11 cellular contexts compared by ENCODE assay signal in genomic region chr2:85018049-85018447, GRCh38. TPM values are rescaled to one million over a fixed set of nuclear protein-coding genes. Genes with fewer than 3 reads are reported as not detected.
DNase-seq lines count a peak whose midpoint lies in the region; ATAC-seq and TF ChIP-seq lines count a peak whose summit lies in the region.
"Had no signal": no experiment of that assay in that cellular context is flagged by ENCODE, and none has a peak within 500 bp of the region (broad histone marks: within the 10 kb centered on the region; RNA-seq: fewer than 3 reads in every experiment).

No MANE protein-coding gene starts in this region.

- no peaks in the 10 kb centered on the region for H3K27me3 Mint-ChIP-seq in CD4-positive, CD25-positive, alpha-beta regulatory T cell
- H3K27me3 Mint-ChIP-seq in GM23338 (ENCODE audit: insufficient read depth, low read depth, poor library complexity) (peaks cover 2% of the 10 kb centered on the region), mesothelial cell of epicardium (ENCODE audit: low read depth) (no peaks in the 10 kb centered on the region)

- H3K4me1 ChIP-seq in CD4-positive, CD25-positive, alpha-beta regulatory T cell (ENCODE audit: control insufficient read depth, insufficient read depth, low read length, poor library complexity, severe bottlenecking) = peaks cover 23% of the 10 kb centered on the region
- H3K4me1 ChIP-seq in GM23338 (ENCODE audit: insufficient read depth) = peaks cover 38% of the 10 kb centered on the region
- H3K4me1 ChIP-seq: prostate gland had no signal

- ATAC-seq in CD4-positive, CD25-positive, alpha-beta regulatory T cell (ENCODE audit: low read depth in 2 of 2) = no peak
- ATAC-seq in GM23338 (no peak), HG03378 (IDR thresholded peaks at IDR 0.05; ENCODE audit: unreplicated experiment) (no peak)
- ATAC-seq in activated naive CD4-positive, alpha-beta T cell treated with anti-CD3 and anti-CD28 coated beads, Interleukin-2, amount 50 U/mL, for 72 hours = peak; percentile 53 to 77

- H3K4me3 Mint-ChIP-seq in CD4-positive, CD25-positive, alpha-beta regulatory T cell = peak overlapping the region; percentile 4 to 75 (median 54)
- H3K4me3 Mint-ChIP-seq in GM23338 (peak overlapping the region; percentile 20; the same call in 1 of the 3 replicates), mesothelial cell of epicardium (no peak overlapping the region)

- no peaks in the 10 kb centered on the region for H3K9me3 Mint-ChIP-seq in CD4-positive, CD25-positive, alpha-beta regulatory T cell
- H3K9me3 Mint-ChIP-seq in GM23338 = no peaks in the 10 kb centered on the region
- H3K9me3 Mint-ChIP-seq in activated naive CD4-positive, alpha-beta T cell treated with anti-CD3 and anti-CD28 coated beads, Interleukin-2, amount 50 U/mL, for 72 hours = no peaks in the 10 kb centered on the region
- no peaks in the 10 kb centered on the region for H3K9me3 Mint-ChIP-seq in mesothelial cell of epicardium

- H3K4me1 Mint-ChIP-seq in CD4-positive, CD25-positive, alpha-beta regulatory T cell = peaks cover 50 to 68% (median 53%) of the 10 kb centered on the region in 4 donors
- peaks cover 43% of the 10 kb centered on the region for H3K4me1 Mint-ChIP-seq in GM23338
- peaks cover 31% of the 10 kb centered on the region for H3K4me1 Mint-ChIP-seq in mesothelial cell of epicardium

- peaks cover 7% of the 10 kb centered on the region for H3K36me3 Mint-ChIP-seq in CD4-positive, CD25-positive, alpha-beta regulatory T cell
- H3K36me3 Mint-ChIP-seq in GM23338 (ENCODE audit: low read depth) (peaks cover 17% of the 10 kb centered on the region; the same call in 2 of the 3 replicates), mesothelial cell of epicardium (peaks cover 10% of the 10 kb centered on the region)
- H3K36me3 Mint-ChIP-seq in activated naive CD4-positive, alpha-beta T cell treated with anti-CD3 and anti-CD28 coated beads, Interleukin-2, amount 50 U/mL, for 72 hours = peaks cover 0 to 14% of the 10 kb centered on the region in 2 donors

- H3K9me3 ChIP-seq in CD4-positive, CD25-positive, alpha-beta regulatory T cell (ENCODE audit: control insufficient read depth in 2 of 2, low read length in 2 of 2) = no peaks in the 10 kb centered on the region
- H3K9me3 ChIP-seq: prostate gland, stomach had no signal

- no peak overlapping the region for H2AFZ ChIP-seq in GM23338

- H3K27me3 ChIP-seq in CD4-positive, CD25-positive, alpha-beta regulatory T cell (ENCODE audit: control insufficient read depth, insufficient read depth, low read length) = no peaks in the 10 kb centered on the region
- H3K27me3 ChIP-seq in GM23338 (ENCODE audit: insufficient read depth) = no peaks in the 10 kb centered on the region
- H3K27me3 ChIP-seq: stomach had no signal

- peak overlapping the region; percentile 59 for H3K4me3 ChIP-seq in CD4-positive, CD25-positive, alpha-beta regulatory T cell (ENCODE audit: low read depth, low read length)
- no peak overlapping the region for H3K4me3 ChIP-seq in GM23338
- H3K4me3 ChIP-seq: prostate gland, stomach had no signal

- peaks cover 51% of the 10 kb centered on the region for H4K20me1 ChIP-seq in GM23338 (replicated peaks; ENCODE audit: insufficient read depth)

- H3F3A ChIP-seq in GM23338 (replicated peaks; ENCODE audit: low read depth) = peaks cover 12% of the 10 kb centered on the region; the same call in 1 of the 2 replicates

- peak overlapping the region; percentile 55 for H3K27ac ChIP-seq in CD4-positive, CD25-positive, alpha-beta regulatory T cell (ENCODE audit: insufficient read depth, low read length, poor library complexity, severe bottlenecking)
- H3K27ac ChIP-seq in GM23338 (ENCODE audit: low read depth) = no peak overlapping the region
- H3K27ac ChIP-seq: prostate gland, stomach had no signal

- no peak overlapping the region for H3K4me2 ChIP-seq in GM23338

- H3K27ac Mint-ChIP-seq in CD4-positive, CD25-positive, alpha-beta regulatory T cell = peak overlapping the region in 2 of 3 donors; percentile 27 to 78
- H3K27ac Mint-ChIP-seq in GM23338 (peak overlapping the region; percentile 65; the same call in 1 of the 2 replicates), mesothelial cell of epicardium (peak overlapping the region; percentile 66)
- peak overlapping the region in 1 of 2 donors; percentile 78 for H3K27ac Mint-ChIP-seq in activated naive CD4-positive, alpha-beta T cell treated with anti-CD3 and anti-CD28 coated beads, Interleukin-2, amount 50 U/mL, for 72 hours

- DNase-seq in CD4-positive, CD25-positive, alpha-beta regulatory T cell = no peak
- DNase-seq in GM23338 (ENCODE audit: low spot score) (no peak), mesothelial cell of epicardium (ENCODE audit: low spot score in 2 of 2, unreplicated experiment in 2 of 2) (no peak), SW480 (ENCODE audit: low spot score) (no peak), GM03348 (ENCODE audit: low spot score) (no peak)
- no peak for DNase-seq in activated naive CD4-positive, alpha-beta T cell treated with anti-CD3 and anti-CD28 coated beads, Interleukin-2, amount 50 U/mL, for 72 hours (ENCODE audit: low spot score in 2 of 2)
- DNase-seq: NCI-H2081 treated with DMSO at 0.1 percent for 48 hours; stimulated activated CD4-positive, alpha-beta T cell treated with anti-CD3 and anti-CD28 coated beads, Interleukin-4, amount 100 ng/mL, for 1 hour; stomach had no signal

- peaks cover 99% of the 10 kb centered on the region for H3K79me2 ChIP-seq in GM23338 (replicated peaks; ENCODE audit: insufficient read depth)

- H3K9me2 ChIP-seq in GM23338 (ENCODE audit: insufficient read depth) = no peaks in the 10 kb centered on the region

- TF ChIP-seq CTCF in GM23338 (conservative IDR thresholded peaks at IDR 0.05; ENCODE audit: low read depth in 2 of 2) (peak in 1 of 2 experiments; percentile 37; a peak in 1 of 4 replicates), mesothelial cell of epicardium (IDR thresholded peaks at IDR 0.05; ENCODE audit: unreplicated experiment) (peak; percentile 7)

- peaks cover 3% of the 10 kb centered on the region for H3K36me3 ChIP-seq in CD4-positive, CD25-positive, alpha-beta regulatory T cell (ENCODE audit: control insufficient read depth, insufficient read depth, low read length)
- no peaks in the 10 kb centered on the region for H3K36me3 ChIP-seq in GM23338 (ENCODE audit: insufficient read depth)
- H3K36me3 ChIP-seq: prostate gland, stomach had no signal

TF ChIP-seq in GM23338, 12 proteins besides CTCF, POLR2A, EP300 and RAD21 (continues in another document):
- TF ChIP-seq EZH2phosphoT487 (IDR thresholded peaks at IDR 0.05; ENCODE audit: unreplicated experiment) = no peak
- no peak for TF ChIP-seq ZNF114 (CRISPR knock-in tag; IDR thresholded peaks at IDR 0.05)

RNA-seq across cellular contexts. Expression of gene KCMF1, which starts 47.1 kb away (rescaled TPM):
- total RNA-seq in CD4-positive, CD25-positive, alpha-beta regulatory T cell = 80.0 TPM
- 10 to 100 TPM; 21.3 to 41.8 (median 28.5) TPM for polyA plus RNA-seq in CD4-positive, CD25-positive, alpha-beta regulatory T cell
- total RNA-seq in GM23338 (2014; rRNA removed; shearing (Covaris generic)) = 120 and 129 TPM in 2 replicates
- 29.3 and 39.4 TPM in 2 replicates for polyA plus RNA-seq in GM23338 (2016; fragmentation: Nextera tagmentation; extraction: Ambion mirVana)
- total RNA-seq in activated naive CD4-positive, alpha-beta T cell treated with anti-CD3 and anti-CD28 coated beads, Interleukin-2, amount 50 U/mL, for 72 hours = 100 to 1,000 TPM; 108 to 124 TPM
- 62.2 to 63.9 TPM (median 63.5 TPM) in 3 replicates for total RNA-seq in mesothelial cell of epicardium

Comparison
In these comparisons a context has a peak if more than half of its experiments do, and no peak if none do; other contexts are left out.
1. ATAC-seq: peak in activated naive CD4-positive, alpha-beta T cell treated with anti-CD3 and anti-CD28 coated beads, Interleukin-2, amount 50 U/mL, for 72 hours (2 of 2); none in CD4-positive, CD25-positive, alpha-beta regulatory T cell (0 of 2), GM23338 (single experiment) and HG03378 (single experiment).